8 cellular contexts compared by ENCODE assay signal in the genomic region with DNA sequence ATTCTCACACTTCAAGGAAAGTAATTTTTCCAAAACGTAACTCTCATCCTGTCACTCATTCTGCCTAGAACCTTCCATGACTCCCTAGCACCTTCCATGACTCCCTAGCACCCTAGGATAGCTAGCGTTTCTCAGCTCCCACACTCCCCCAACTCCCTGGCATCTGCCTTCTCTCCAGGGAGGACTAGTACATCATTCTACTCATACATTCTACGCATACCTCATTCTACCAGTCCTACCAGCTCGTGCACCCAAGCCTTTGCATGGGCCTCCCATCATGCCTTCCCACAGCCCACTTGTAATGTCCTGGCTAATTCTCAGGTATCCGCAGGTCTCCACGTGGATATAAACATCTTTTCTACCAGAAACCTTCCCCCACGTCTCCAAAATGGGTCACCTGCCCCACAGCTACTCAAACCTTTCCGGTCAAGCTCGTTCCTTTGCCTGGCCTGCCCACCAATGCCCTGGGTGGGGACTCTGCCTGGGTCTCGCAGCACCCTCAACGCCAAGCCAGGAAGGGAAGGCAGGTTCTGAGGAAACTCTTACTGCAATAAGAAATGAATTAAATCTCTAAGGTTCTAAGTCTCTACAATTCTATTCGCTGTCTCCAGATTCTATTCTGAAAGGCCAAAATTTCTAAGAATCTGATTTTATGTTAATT. TPM values are rescaled to one million over a fixed set of nuclear protein-coding genes. Genes with fewer than 3 reads are reported as not detected.
DNase-seq lines count a peak whose midpoint lies in the region; ATAC-seq and TF ChIP-seq lines count a peak whose summit lies in the region.

No MANE protein-coding gene starts in this region.

- no peaks in the 10 kb centered on the region for H3K36me3 ChIP-seq in cardiac muscle cell
- no peaks in the 10 kb centered on the region for H3K36me3 ChIP-seq in mesendoderm (ENCODE audit: control insufficient read depth, insufficient read depth, low read length)
- H3K36me3 ChIP-seq in upper lobe of right lung, result no peaks in the 10 kb centered on the region

- no peak for DNase-seq in cardiac muscle cell (ENCODE audit: low read depth in 1 of 2, low spot score in 1 of 2)
- DNase-seq in left cardiac atrium, result no peak
- DNase-seq in mesendoderm, result no peak
- DNase-seq in upper lobe of right lung, result no peak
- DNase-seq in SKM-1 (lab: John Stamatoyannopoulos, UW; ENCODE audit: unreplicated experiment), result no peak
- no peak for DNase-seq in iPS-NIHi11 (ENCODE audit: low spot score)

- no peaks in the 10 kb centered on the region for H3K9me3 ChIP-seq in cardiac muscle cell (ENCODE audit: low read depth)
- H3K9me3 ChIP-seq in upper lobe of right lung, result no peaks in the 10 kb centered on the region

- H3K4me3 Mint-ChIP-seq in brain, result peak overlapping the region; percentile 79 to 90 (median 84)

- no CpG with 5 or more reads among the region's 12 CpGs for whole genome bisulfite sequencing in mesendoderm (ENCODE audit: extremely low coverage, insufficient coverage, low lambda C conversion rate)

- H3K4me3 ChIP-seq in cardiac muscle cell (peak overlapping the region; percentile 70), mesendoderm (ENCODE audit: low read length) (no peak overlapping the region), upper lobe of right lung (peak overlapping the region; percentile 72)

- H3K36me3 Mint-ChIP-seq in brain, result no peaks in the 10 kb centered on the region

- peaks cover 10 to 21% (median 17%) of the 10 kb centered on the region in 5 experiments for H3K9me3 Mint-ChIP-seq in brain

- H2BK120ac ChIP-seq in mesendoderm (ENCODE audit: low read depth, low read length), result no peak overlapping the region

- H3K27ac ChIP-seq in cardiac muscle cell (no peak overlapping the region), mesendoderm (ENCODE audit: low read depth, low read length) (no peak overlapping the region), upper lobe of right lung (peak overlapping the region; percentile 71)

- H3K79me1 ChIP-seq in mesendoderm (ENCODE audit: low read length), result peaks cover 19% of the 10 kb centered on the region

- no peak for ATAC-seq in left cardiac atrium
- ATAC-seq in upper lobe of right lung, result no peak
- ATAC-seq in HG02571 (IDR thresholded peaks at IDR 0.05; ENCODE audit: unreplicated experiment), result no peak

- H3K4me1 Mint-ChIP-seq in brain, result peaks cover 43% of the 10 kb centered on the region

- no peak overlapping the region for H3K18ac ChIP-seq in mesendoderm (ENCODE audit: low read length)

- no peak overlapping the region for H2AK5ac ChIP-seq in mesendoderm (ENCODE audit: low read length)

- H3K4ac ChIP-seq in mesendoderm (ENCODE audit: low read depth, low read length), result no peak overlapping the region

- H2BK15ac ChIP-seq in mesendoderm (replicated peaks; ENCODE audit: low read depth), result no peak overlapping the region

- H3K4me1 ChIP-seq in cardiac muscle cell (ENCODE audit: low read depth) (peaks cover 13% of the 10 kb centered on the region), mesendoderm (ENCODE audit: control insufficient read depth, low read depth, low read length) (peaks cover 17% of the 10 kb centered on the region), upper lobe of right lung (peaks cover 21% of the 10 kb centered on the region)

- H2BK5ac ChIP-seq in mesendoderm (ENCODE audit: low read length), result no peak overlapping the region

- intact Hi-C loops in left cardiac atrium (cut with DNase I) (no loop called here), upper lobe of right lung (cut with DNase I) (no loop called here)

- peak overlapping the region; percentile 4 for H3K4me2 ChIP-seq in mesendoderm (ENCODE audit: low read length)

- peak overlapping the region in 4 of 5 experiments; percentile 1 to 13 (median 6) for H3K27ac Mint-ChIP-seq in brain

- H3K23ac ChIP-seq in mesendoderm (ENCODE audit: low read length), result no peak overlapping the region

- H3K27me3 Mint-ChIP-seq in brain, result peaks cover 18% of the 10 kb centered on the region

- no peak overlapping the region for H4K8ac ChIP-seq in mesendoderm (ENCODE audit: low read depth, low read length)

- H4K5ac ChIP-seq in mesendoderm (ENCODE audit: low read length), result no peak overlapping the region

- TF ChIP-seq CTCF in cardiac muscle cell (IDR thresholded peaks at IDR 0.05; ENCODE audit: low read depth, low read length) (no peak), brain (conservative IDR thresholded peaks at IDR 0.05) (no peak), upper lobe of right lung (IDR thresholded peaks at IDR 0.05) (no peak)

- H3K79me2 ChIP-seq in mesendoderm (ENCODE audit: control insufficient read depth, insufficient read depth, low read length), result peaks cover 15% of the 10 kb centered on the region

- H3K9ac ChIP-seq in mesendoderm (ENCODE audit: low read length), result peak overlapping the region; percentile 74

- H3K27me3 ChIP-seq in cardiac muscle cell (no peaks in the 10 kb centered on the region), mesendoderm (ENCODE audit: insufficient read depth, low read length, poor library complexity) (no peaks in the 10 kb centered on the region), upper lobe of right lung (no peaks in the 10 kb centered on the region)

- H3K56ac ChIP-seq in mesendoderm (ENCODE audit: low read length), result peak overlapping the region; percentile 52

RNA-seq across cellular contexts. Expression of gene ANKS6, which starts 0.9 kb away (rescaled TPM):
- total RNA-seq in cardiac muscle cell (25.8 and 40.3 TPM in 2 replicates), left cardiac atrium (1 to 10 TPM; 6.5 to 7.4 TPM), upper lobe of right lung (26.7 TPM)
- polyA plus RNA-seq in cardiac muscle cell (25.5 and 33.5 TPM in 2 replicates), brain (ENCODE audit: insufficient read depth, low read depth, low replicate concordance) (14.3 TPM)
- 34.5 TPM for polyA plus RNA-seq in mesendoderm (2013, experiment 1 of 2)
- 36.6 TPM for polyA plus RNA-seq in mesendoderm (2013, experiment 2 of 2)

RNA-seq across cellular contexts. Expression of gene GALNT12, which starts 12.0 kb away (rescaled TPM):
- 5.8 and 19.7 TPM in 2 replicates for total RNA-seq in cardiac muscle cell
- polyA plus RNA-seq in cardiac muscle cell, result 4.2 and 12.5 TPM in 2 replicates
- 1 to 10 TPM in 1 of 2 donors, under 1 TPM in 1; 0.91 to 1.1 TPM for total RNA-seq in left cardiac atrium
- polyA plus RNA-seq in brain (ENCODE audit: insufficient read depth, low read depth, low replicate concordance), result 1.9 TPM
- polyA plus RNA-seq in mesendoderm (2013, experiment 1 of 2), result 5.1 TPM
- polyA plus RNA-seq in mesendoderm (2013, experiment 2 of 2), result 5.4 TPM
- total RNA-seq in upper lobe of right lung, result 28.3 TPM
